In genomic region chr18:59514193-59514592, GRCh38 we compare ENCODE assay signal across 9 cellular contexts.
DNase-seq lines count a peak whose midpoint lies in the region; ATAC-seq and TF ChIP-seq lines count a peak whose summit lies in the region.
"Had no signal": no experiment of that assay in that cellular context is flagged by ENCODE, and none has a peak within 500 bp of the region (broad histone marks: within the 10 kb centered on the region; RNA-seq: fewer than 3 reads in every experiment).

No MANE protein-coding gene starts in this region.

- H3K4me1 ChIP-seq in lower lobe of right lung (peaks cover 48% of the 10 kb centered on the region), tibial nerve (peaks cover 0 to 25% (median 2%) of the 10 kb centered on the region in 4 donors)

- DNase-seq in LHCN-M2 (ENCODE audit: low read depth) (peak; percentile 50), dermis blood vessel endothelial cell (peak; percentile 62), lower lobe of right lung (no peak), tibial nerve (ENCODE audit: low spot score in 2 of 2) (peak; percentile 43 to 74), GM10248 (ENCODE audit: extremely low spot score) (no peak), NCI-H2107 (lab: John Stamatoyannopoulos, UW) (no peak), medulla oblongata (ENCODE audit: extremely low spot score) (no peak)
- DNase-seq in activated naive CD4-positive, alpha-beta T cell treated with anti-CD3 and anti-CD28 coated beads, Interleukin-2, amount 10 ng/mL, durations not matched to agents 7 days and 5 days, result no peak
- DNase-seq: NCI-H1105 treated with DMSO at 0.1 percent for 48 hours had no signal

- ATAC-seq in lower lobe of right lung, result peak; percentile 48 to 50

- H3K4me3 Mint-ChIP-seq in activated naive CD4-positive, alpha-beta T cell treated with anti-CD3 and anti-CD28 coated beads, Interleukin-2, amount 10 ng/mL, durations not matched to agents 7 days and 5 days, result no peak overlapping the region

- TF ChIP-seq POLR2A in tibial nerve (IDR thresholded peaks at IDR 0.05), result no peak

- H3K36me3 ChIP-seq in lower lobe of right lung (no peaks in the 10 kb centered on the region), tibial nerve (no peaks in the 10 kb centered on the region)

- TF ChIP-seq EP300 in tibial nerve (IDR thresholded peaks at IDR 0.05), result peak in 1 of 2 donors; percentile 58

- peaks cover 4% of the 10 kb centered on the region for H3K27me3 Mint-ChIP-seq in activated naive CD4-positive, alpha-beta T cell treated with anti-CD3 and anti-CD28 coated beads, Interleukin-2, amount 10 ng/mL, durations not matched to agents 7 days and 5 days

- no peaks in the 10 kb centered on the region for H3K9me3 Mint-ChIP-seq in activated naive CD4-positive, alpha-beta T cell treated with anti-CD3 and anti-CD28 coated beads, Interleukin-2, amount 10 ng/mL, durations not matched to agents 7 days and 5 days

- H3K4me1 Mint-ChIP-seq in activated naive CD4-positive, alpha-beta T cell treated with anti-CD3 and anti-CD28 coated beads, Interleukin-2, amount 10 ng/mL, durations not matched to agents 7 days and 5 days, result no peaks in the 10 kb centered on the region

- H3K4me3 ChIP-seq in lower lobe of right lung (no peak overlapping the region), tibial nerve (no peak overlapping the region)

- peak overlapping the region; percentile 36 for H3K27ac ChIP-seq in lower lobe of right lung
- H3K27ac ChIP-seq in tibial nerve, result peak overlapping the region in 1 of 4 donors; percentile 5

- TF ChIP-seq CTCF in lower lobe of right lung (IDR thresholded peaks at IDR 0.05) (no peak), tibial nerve (IDR thresholded peaks at IDR 0.05) (no peak), GM10248 (IDR thresholded peaks at IDR 0.05; ENCODE audit: control extremely low read depth, extremely low read depth, low read depth, missing control alignments) (no peak)

- H3K9me3 ChIP-seq in lower lobe of right lung (no peaks in the 10 kb centered on the region), tibial nerve (no peaks in the 10 kb centered on the region)

- CTCF ChIA-PET in activated naive CD4-positive, alpha-beta T cell treated with anti-CD3 and anti-CD28 coated beads, Interleukin-2, amount 10 ng/mL, durations not matched to agents 7 days and 5 days (lab: Charles Lee), result no interaction called here
- CTCF ChIA-PET in GM10248 (lab: Yijun Ruan, JAX), result interaction anchor here (0.9 kb wide), 1 partner anchor 54 kb away, joined by 3 read pairs; no protein-coding TSS in a partner anchor

- no peaks in the 10 kb centered on the region for H3K36me3 Mint-ChIP-seq in activated naive CD4-positive, alpha-beta T cell treated with anti-CD3 and anti-CD28 coated beads, Interleukin-2, amount 10 ng/mL, durations not matched to agents 7 days and 5 days

- 43 to 46% methylated on average over 14 of the region's 14 CpGs for WGBS in tibial nerve, 2 donors

- no peaks in the 10 kb centered on the region for H3K27me3 ChIP-seq in lower lobe of right lung (ENCODE audit: low read depth)
- no peaks in the 10 kb centered on the region for H3K27me3 ChIP-seq in tibial nerve

- POLR2A ChIA-PET in GM10248 (lab: Yijun Ruan, JAX), result no interaction called here

- intact Hi-C loops in lower lobe of right lung (cut with DNase I), result no loop called here

- no peak overlapping the region for H3K27ac Mint-ChIP-seq in activated naive CD4-positive, alpha-beta T cell treated with anti-CD3 and anti-CD28 coated beads, Interleukin-2, amount 10 ng/mL, durations not matched to agents 7 days and 5 days

Comparison
In these comparisons a context has a peak if more than half of its experiments do, and no peak if none do; other contexts are left out.
1. DNase-seq: peak in LHCN-M2 (single experiment), dermis blood vessel endothelial cell (single experiment) and tibial nerve (2 of 2); none in lower lobe of right lung (single experiment), activated naive CD4-positive, alpha-beta T cell treated with anti-CD3 and anti-CD28 coated beads, Interleukin-2, amount 10 ng/mL, durations not matched to agents 7 days and 5 days (single experiment), GM10248 (single experiment), NCI-H2107 (single experiment) and medulla oblongata (single experiment).